24 cellular contexts compared by ENCODE assay signal in genomic region chr1:227880342-227880924, GRCh38.
DNase-seq lines count a peak whose midpoint lies in the region; ATAC-seq, FAIRE-seq and TF ChIP-seq lines count a peak whose summit lies in the region.
"Had no signal": no experiment of that assay in that cellular context is flagged by ENCODE, and none has a peak within 500 bp of the region (broad histone marks: within the 10 kb centered on the region; RNA-seq: fewer than 3 reads in every experiment).

No MANE protein-coding gene starts in this region.

- H2AFZ ChIP-seq in HepG2 (ENCODE audit: low read length) = no peak overlapping the region
- H2AFZ ChIP-seq: PC-9 had no signal

- H3K27ac ChIP-seq in right atrium auricular region (no peak overlapping the region), coronary artery (no peak overlapping the region), HepG2 (ENCODE audit: extremely low read length, insufficient read depth, low read length) (no peak overlapping the region)
- H3K27ac ChIP-seq: A549, PC-9 had no signal

- no peaks in the 10 kb centered on the region for H3K36me3 ChIP-seq in right atrium auricular region
- H3K36me3 ChIP-seq in HepG2 (replicated peaks in 1 of 2; ENCODE audit: control insufficient read depth in 1 of 2, insufficient read depth in 2 of 2, low read length in 2 of 2) = no peaks in the 10 kb centered on the region
- H3K36me3 ChIP-seq: BE2C had no signal

- CTCF ChIA-PET in HepG2 (lab: Yijun Ruan, JAX; ENCODE audit: low intra/inter-chr PET ratio, low total read pairs) = no interaction called here

- under 1% methylated on average over 3 of the region's 4 CpGs for WGBS in HepG2 (ENCODE audit: low lambda C conversion rate)

- H3K9ac ChIP-seq in HepG2 (ENCODE audit: insufficient read depth, low read depth, low read length) = no peak overlapping the region

- H3K4me2 ChIP-seq in HepG2 (ENCODE audit: low read depth, low read length) = no peak overlapping the region
- H3K4me2 ChIP-seq: A549, PC-9 had no signal

- DNase-seq in right atrium auricular region (ENCODE audit: low spot score) (peak; percentile 43), cardiac septum (ENCODE audit: low spot score) (no peak), coronary artery (ENCODE audit: low spot score) (peak; percentile 40), HepG2 (ENCODE audit: low spot score) (no peak), stromal cell of bone marrow (ENCODE audit: low read depth) (peak; percentile 17)
- no peak for DNase-seq in activated CD4-positive, alpha-beta T cell treated with anti-CD3 and anti-CD28 coated beads for 48 hours
- DNase-seq: BE2C, DMS53, GDM1, KG1, NCI-H1105, NCI-H146, NCI-H2029, NCI-H226, NCI-H510A treated with DMSO at 0.1 percent for 48 hours, NCI-H748 treated with DMSO at 0.1 percent for 48 hours, PC-9, RPMI8226, SHP77 had no signal

- FAIRE-seq in HepG2 (lab: Jason Lieb, UNC) = no peak
- FAIRE-seq: A549, D721Med, GM19239 had no signal

- no peaks in the 10 kb centered on the region for H4K20me1 ChIP-seq in HepG2 (ENCODE audit: insufficient read depth, low read length)

- intact Hi-C loops in cardiac septum (cut with DNase I) = no loop called here
- intact Hi-C loops in HepG2 (cut with micrococcal nuclease; ENCODE audit: unreplicated experiment) = no loop called here

- POLR2A ChIA-PET in HepG2 (lab: Yijun Ruan, JAX) = no interaction called here

- TF ChIP-seq CTCF in right atrium auricular region (IDR thresholded peaks at IDR 0.05) (no peak), coronary artery (IDR thresholded peaks at IDR 0.05) (no peak), HepG2 (CRISPR knock-in tag; IDR thresholded peaks at IDR 0.05) (no peak)

- TF ChIP-seq EP300 in HepG2 (IDR thresholded peaks at IDR 0.05; ENCODE audit: low read depth in 2 of 2, low read length in 2 of 2) (no peak), HepG2 (CRISPR knock-in tag; IDR thresholded peaks at IDR 0.05; ENCODE audit: borderline replicate concordance) (no peak)

- BruUV-seq in HepG2 (replicated peaks; lab: Mats Ljungman, UMichigan) = no TSS peak

- ATAC-seq in HepG2 (no peak), HG03565 (IDR thresholded peaks at IDR 0.05; ENCODE audit: unreplicated experiment) (no peak), HG02981 (IDR thresholded peaks at IDR 0.05; ENCODE audit: unreplicated experiment) (no peak)
- ATAC-seq: A549 had no signal

- no peak for TF ChIP-seq POLR2A in HepG2 (IDR thresholded peaks at IDR 0.05; ENCODE audit: insufficient read depth in 1 of 2, low read depth in 2 of 2, low read length in 2 of 2)

- no peak overlapping the region for H3K4me3 ChIP-seq in right atrium auricular region
- H3K4me3 ChIP-seq in coronary artery = no peak overlapping the region
- no peak overlapping the region for H3K4me3 ChIP-seq in HepG2 (replicated peaks in 1 of 3; ENCODE audit: insufficient read depth in 1 of 3, low read depth in 2 of 3, low read length in 3 of 3)
- H3K4me3 ChIP-seq: A549, PC-9 had no signal

- H3K9me3 ChIP-seq in right atrium auricular region (no peaks in the 10 kb centered on the region), HepG2 (ENCODE audit: low read length) (no peaks in the 10 kb centered on the region)
- H3K9me3 ChIP-seq: A549, BE2C had no signal

- no peaks in the 10 kb centered on the region for H3K27me3 ChIP-seq in right atrium auricular region
- H3K27me3 ChIP-seq in HepG2 (ENCODE audit: control insufficient read depth in 1 of 2, insufficient read depth in 2 of 2, low read length in 2 of 2) = peaks cover 2% of the 10 kb centered on the region in 2 experiments; a peak in 2 of 5 replicates
- H3K27me3 ChIP-seq: BE2C had no signal

- no peaks in the 10 kb centered on the region for H3K79me2 ChIP-seq in HepG2 (ENCODE audit: insufficient read depth, low read length)

- in situ Hi-C loops in HepG2 (cut with HindIII; ENCODE audit: extremely low pct_ligation_motif_present, low pct_unique_long_range_greater_than_20kb) = no loop called here

- TF ChIP-seq RAD21 in HepG2 (CRISPR knock-in tag; IDR thresholded peaks at IDR 0.05) = no peak

- H3K4me1 ChIP-seq in right atrium auricular region (peaks cover 0 to 5% of the 10 kb centered on the region in 2 donors), HepG2 (ENCODE audit: insufficient read depth, low read length) (no peaks in the 10 kb centered on the region)
- H3K4me1 ChIP-seq: BE2C had no signal

TF ChIP-seq in HepG2, 621 proteins besides CTCF, POLR2A, EP300 and RAD21:
- peak; percentile 45; the same call in 1 of the 2 replicates for TF ChIP-seq CEBPB (IDR thresholded peaks at IDR 0.05; ENCODE audit: borderline replicate concordance, low read depth, low read length)
- TF ChIP-seq ZNF652 (CRISPR knock-in tag; IDR thresholded peaks at IDR 0.05; ENCODE audit: borderline replicate concordance, low read depth) = no peak
- no peak for TF ChIP-seq ZNF792 (CRISPR knock-in tag; IDR thresholded peaks at IDR 0.05)
TF ChIP-seq in HepG2: peak in this region for 1.

Comparison
In these comparisons a context has a peak if more than half of its experiments do, and no peak if none do; other contexts are left out.
1. DNase-seq: peak in right atrium auricular region (single experiment), coronary artery (single experiment) and stromal cell of bone marrow (single experiment); none in cardiac septum (single experiment), HepG2 (single experiment) and activated CD4-positive, alpha-beta T cell treated with anti-CD3 and anti-CD28 coated beads for 48 hours (single experiment).